In genomic region chr1:219444469-219444868, GRCh38 we compare ENCODE assay signal across 26 cellular contexts.
"Had no signal": no experiment of that assay in that cellular context is flagged by ENCODE, and none has a peak within 500 bp of the region (broad histone marks: within the 10 kb centered on the region; RNA-seq: fewer than 3 reads in every experiment).

No MANE protein-coding gene starts in this region.

- H3K27ac ChIP-seq: left lung, neural progenitor cell, neutrophil, ovary, right atrium auricular region, right lobe of liver, stomach, testis, thyroid gland, transverse colon, upper lobe of left lung, vagina had no signal

- H3K4me3 Mint-ChIP-seq: naive thymus-derived CD8-positive, alpha-beta T cell; nephron progenitor cell; neural progenitor cell; stimulated activated naive B cell treated with anti-CD40 and anti-IgM and Interleukin-4, amounts not matched to agents 10 μg/mL and 1 μg/mL and 100 μg/mL, for 72 hours had no signal

- H3K4me1 ChIP-seq: left lung, right atrium auricular region, right lobe of liver, stomach, testis, thyroid gland, upper lobe of left lung, vagina had no signal

- H3K4me1 Mint-ChIP-seq: naive thymus-derived CD8-positive, alpha-beta T cell; stimulated activated naive B cell treated with anti-CD40 and anti-IgM and Interleukin-4, amounts not matched to agents 10 μg/mL and 1 μg/mL and 100 μg/mL, for 72 hours had no signal

- DNase-seq: hippocampal formation; kidney glomerular epithelial cell; left cardiac atrium; left lung; naive thymus-derived CD8-positive, alpha-beta T cell; nephron progenitor cell; occipital lobe; ovary; right lobe of liver; stimulated activated CD4-positive, alpha-beta T cell treated with anti-CD3 and anti-CD28 coated beads, Interleukin-12 subunit alpha, Interleukin-12 subunit beta, amount 100 ng/mL, for 4 hours; stimulated activated CD4-positive, alpha-beta T cell treated with anti-CD3 and anti-CD28 coated beads, Interleukin-15, amount 100 ng/mL, for 24 hours; stimulated activated CD4-positive, alpha-beta T cell treated with anti-CD3 and anti-CD28 coated beads, Interleukin-2, amount 100 ng/mL, for 24 hours; stimulated activated CD4-positive, alpha-beta T cell treated with anti-CD3 and anti-CD28 coated beads, Interleukin-4, amount 100 ng/mL, for 1 hour; stimulated activated naive B cell treated with anti-CD40 and anti-IgM and Interleukin-4, amounts not matched to agents 10 μg/mL and 1 μg/mL and 100 μg/mL, for 72 hours; stimulated activated naive CD8-positive, alpha-beta T cell treated with anti-CD3 and anti-CD28 coated beads, Interleukin-15, Interleukin-2, amounts not matched to agents 100 U/mL and 50 U/mL, for 24 hours; stomach; testis; thyroid gland; transverse colon; upper lobe of left lung had no signal

- H3K4me3 ChIP-seq: left lung, lung, neural progenitor cell, ovary, right atrium auricular region, right lobe of liver, stomach, testis, thyroid gland, transverse colon, upper lobe of left lung, vagina had no signal

- ATAC-seq: left cardiac atrium; left lung; naive thymus-derived CD8-positive, alpha-beta T cell; right lobe of liver; stimulated activated naive B cell treated with anti-CD40 and anti-IgM and Interleukin-4, amounts not matched to agents 10 μg/mL and 1 μg/mL and 100 μg/mL, for 72 hours; stimulated activated naive CD8-positive, alpha-beta T cell treated with anti-CD3 and anti-CD28 coated beads, Interleukin-15, Interleukin-2, amounts not matched to agents 100 U/mL and 50 U/mL, for 24 hours had no signal

- H3K9ac ChIP-seq: neural progenitor cell had no signal

- H3K27me3 Mint-ChIP-seq: progenitor cell of endocrine pancreas had no signal

- H3K9me3 ChIP-seq: left lung, neutrophil, ovary, right atrium auricular region, right lobe of liver, stomach, testis, thyroid gland, transverse colon, upper lobe of left lung, vagina had no signal

- H3K36me3 Mint-ChIP-seq: naive thymus-derived CD8-positive, alpha-beta T cell; neural progenitor cell; stimulated activated naive B cell treated with anti-CD40 and anti-IgM and Interleukin-4, amounts not matched to agents 10 μg/mL and 1 μg/mL and 100 μg/mL, for 72 hours had no signal

- H3K27ac Mint-ChIP-seq: naive thymus-derived CD8-positive, alpha-beta T cell; nephron progenitor cell; neural progenitor cell; progenitor cell of endocrine pancreas; stimulated activated naive B cell treated with anti-CD40 and anti-IgM and Interleukin-4, amounts not matched to agents 10 μg/mL and 1 μg/mL and 100 μg/mL, for 72 hours had no signal

- H3K9me3 Mint-ChIP-seq: naive thymus-derived CD8-positive, alpha-beta T cell; nephron progenitor cell; neural progenitor cell; stimulated activated naive B cell treated with anti-CD40 and anti-IgM and Interleukin-4, amounts not matched to agents 10 μg/mL and 1 μg/mL and 100 μg/mL, for 72 hours had no signal

- H3K4me2 ChIP-seq: neural progenitor cell had no signal

- H3K27me3 ChIP-seq: left lung, neural progenitor cell, neutrophil, ovary, right atrium auricular region, right lobe of liver, stomach, testis, thyroid gland, transverse colon, upper lobe of left lung, vagina had no signal

- H2AFZ ChIP-seq: neural progenitor cell had no signal

- H3K36me3 ChIP-seq: left lung, neural progenitor cell, neutrophil, ovary, right atrium auricular region, right lobe of liver, stomach, thyroid gland, transverse colon, upper lobe of left lung, vagina had no signal
